ENCODE assay signal across 22 cellular contexts in the genomic region with DNA sequence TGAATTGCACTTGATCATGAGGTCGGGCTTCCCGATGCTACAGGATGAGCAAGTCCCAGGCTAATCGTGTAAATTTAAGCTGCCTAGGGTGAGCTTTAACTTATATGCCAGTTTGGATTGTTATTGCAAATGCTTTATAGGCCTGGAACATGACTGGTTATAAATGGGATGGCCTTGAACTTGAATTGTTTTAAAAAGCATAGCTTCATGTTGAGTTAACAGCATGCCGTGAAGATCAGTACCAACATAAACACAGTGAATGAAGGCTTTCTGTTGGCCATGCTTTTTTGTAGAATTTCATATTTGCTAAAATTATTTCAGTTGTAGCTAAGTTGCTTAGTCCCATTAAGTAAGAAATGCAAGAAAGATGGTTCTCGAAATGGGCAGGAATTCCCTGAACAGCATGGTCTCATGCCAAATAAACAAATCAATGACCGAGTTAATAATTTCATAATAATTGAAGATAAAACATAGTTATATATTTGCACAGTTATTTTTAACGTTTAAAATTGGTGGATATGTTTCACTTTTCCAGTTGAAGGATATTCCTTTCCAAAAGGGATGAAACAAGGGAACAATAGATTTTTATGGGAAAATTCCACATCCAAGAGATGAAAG.
"Had no signal": no experiment of that assay in that cellular context is flagged by ENCODE, and none has a peak within 500 bp of the region (broad histone marks: within the 10 kb centered on the region; RNA-seq: fewer than 3 reads in every experiment).

No MANE protein-coding gene starts in this region.

- ATAC-seq: activated CD8-positive, alpha-beta T cell treated with anti-CD3 and anti-CD28 coated beads, Interleukin-2, amount 10 ng/mL, durations not matched to agents 7 days and 5 days; WTC11 had no signal

- DNase-seq: activated CD4-positive, alpha-beta T cell treated with anti-CD3 and anti-CD28 coated beads for 48 hours; activated CD4-positive, alpha-beta T cell treated with anti-CD3 and anti-CD28 coated beads, Interleukin-2, amount 50 U/mL, for 4 hours; activated CD4-positive, CD25-positive, alpha-beta regulatory T cell treated with anti-CD3 and anti-CD28 coated beads, Interleukin-2, amount 50 U/mL, for 72 hours; activated CD8-positive, alpha-beta memory T cell treated with anti-CD3 and anti-CD28 coated beads, Interleukin-2, amount 50 U/mL, for 48 hours; activated CD8-positive, alpha-beta T cell treated with anti-CD3 and anti-CD28 coated beads, Interleukin-2, amount 10 ng/mL, durations not matched to agents 7 days and 5 days; activated naive CD4-positive, alpha-beta T cell treated with anti-CD3 and anti-CD28 coated beads, Interleukin-2, amount 50 U/mL, for 16 hours; activated naive CD8-positive, alpha-beta T cell treated with anti-CD3 and anti-CD28 coated beads, Interleukin-2, amount 10 ng/mL, durations not matched to agents 7 days and 5 days; activated T-cell treated with anti-CD3 and anti-CD28 coated beads, Interleukin-2, amount 50 U/mL, for 1 hour; adrenal gland; anterior cingulate cortex; KG1; MV-4-11; NCI-H1092 treated with DMSO at 0.1 percent for 48 hours; NCI-H1417 treated with DMSO at 0.1 percent for 48 hours; NCI-H1694 treated with DMSO at 0.1 percent for 48 hours; NCI-H2029 treated with DMSO at 0.1 percent for 48 hours; NCI-H524; PC-9; SHP77 treated with DMSO at 0.1 percent for 48 hours had no signal

- H3K27ac Mint-ChIP-seq: activated CD8-positive, alpha-beta T cell treated with anti-CD3 and anti-CD28 coated beads, Interleukin-2, amount 10 ng/mL, durations not matched to agents 7 days and 5 days; activated naive CD8-positive, alpha-beta T cell treated with anti-CD3 and anti-CD28 coated beads, Interleukin-2, amount 10 ng/mL, durations not matched to agents 7 days and 5 days; T-helper 1 cell treated with Interleukin-12 subunit alpha and Interleukin-12 subunit beta and Interleukin-4 antibody, amounts not matched to agents 30 μg/mL and 1 μg/mL, for 36 hours; WTC11 had no signal

- H3K4me1 ChIP-seq: adrenal gland had no signal

- H3K27me3 ChIP-seq: adrenal gland had no signal

- H3K9me3 Mint-ChIP-seq: activated naive CD8-positive, alpha-beta T cell treated with anti-CD3 and anti-CD28 coated beads, Interleukin-2, amount 10 ng/mL, durations not matched to agents 7 days and 5 days; central memory CD8-positive, alpha-beta T cell; T-helper 1 cell treated with Interleukin-12 subunit alpha and Interleukin-12 subunit beta and Interleukin-4 antibody, amounts not matched to agents 30 μg/mL and 1 μg/mL, for 36 hours; WTC11 had no signal

- H3K4me1 Mint-ChIP-seq: central memory CD8-positive, alpha-beta T cell; WTC11 had no signal

- H3K4me3 ChIP-seq: adrenal gland, PC-9 had no signal

- H3K9me3 ChIP-seq: adrenal gland had no signal

- H3K4me3 Mint-ChIP-seq: activated CD8-positive, alpha-beta T cell treated with anti-CD3 and anti-CD28 coated beads, Interleukin-2, amount 10 ng/mL, durations not matched to agents 7 days and 5 days; activated naive CD8-positive, alpha-beta T cell treated with anti-CD3 and anti-CD28 coated beads, Interleukin-2, amount 10 ng/mL, durations not matched to agents 7 days and 5 days; central memory CD8-positive, alpha-beta T cell; T-helper 1 cell treated with Interleukin-12 subunit alpha and Interleukin-12 subunit beta and Interleukin-4 antibody, amounts not matched to agents 30 μg/mL and 1 μg/mL, for 36 hours; WTC11 had no signal

- H3K36me3 ChIP-seq: adrenal gland had no signal

- H3K36me3 Mint-ChIP-seq: activated naive CD8-positive, alpha-beta T cell treated with anti-CD3 and anti-CD28 coated beads, Interleukin-2, amount 10 ng/mL, durations not matched to agents 7 days and 5 days; WTC11 had no signal

- H3K27ac ChIP-seq: adrenal gland, PC-9 had no signal
